2 cellular contexts compared by ENCODE assay signal in the genomic region with DNA sequence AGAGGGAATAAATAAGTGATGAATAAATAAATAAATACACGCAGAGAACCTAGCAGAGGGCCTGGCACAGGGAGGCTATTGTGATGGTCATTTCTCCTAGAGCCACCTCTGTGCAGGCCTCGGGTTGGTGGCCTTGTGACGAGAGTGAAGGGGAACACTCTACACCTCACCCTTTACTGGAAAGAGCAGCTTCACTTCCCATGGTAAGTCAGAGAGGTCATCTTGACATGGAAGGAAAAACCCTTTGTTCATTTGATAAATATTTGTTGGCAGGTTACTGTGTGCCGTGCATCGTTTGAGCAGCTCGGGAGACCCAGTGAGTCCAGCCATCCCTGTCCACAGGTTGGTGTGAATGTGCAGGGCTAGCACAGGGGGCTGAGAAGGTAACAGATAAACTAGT.
TF ChIP-seq lines count a peak whose summit lies in the region.

No MANE protein-coding gene starts in this region.

TF ChIP-seq in SK-N-SH, 30 proteins besides CTCF, POLR2A, EP300 and RAD21:
- TF ChIP-seq JUND (IDR thresholded peaks at IDR 0.05) (no peak), TCF12 (IDR thresholded peaks at IDR 0.05) (no peak), RCOR1 (IDR thresholded peaks at IDR 0.05; ENCODE audit: low read length) (no peak), ELF1 (IDR thresholded peaks at IDR 0.05) (no peak), SIN3A (IDR thresholded peaks at IDR 0.05; ENCODE audit: borderline replicate concordance, low read depth, low read length) (no peak), RXRA (IDR thresholded peaks at IDR 0.05; ENCODE audit: borderline replicate concordance, low read depth) (no peak), POLR2AphosphoS5 (IDR thresholded peaks at IDR 0.05; ENCODE audit: low read depth, low read length) (no peak), FOXJ3 (CRISPR knock-in tag; IDR thresholded peaks at IDR 0.05) (no peak), MEF2A (IDR thresholded peaks at IDR 0.05; ENCODE audit: borderline replicate concordance, low read depth) (no peak), SMC3 (IDR thresholded peaks at IDR 0.05; ENCODE audit: low read depth, low read length) (no peak), TAF1 (IDR thresholded peaks at IDR 0.05; ENCODE audit: borderline replicate concordance, low read depth, low read length) (no peak), TEAD4 (IDR thresholded peaks at IDR 0.05; ENCODE audit: borderline replicate concordance, insufficient read depth) (no peak), CHD2 (IDR thresholded peaks at IDR 0.05; ENCODE audit: low read length, partially characterized antibody) (no peak), MXI1 (IDR thresholded peaks at IDR 0.05; ENCODE audit: low read depth, low read length) (no peak), RFX5 (IDR thresholded peaks at IDR 0.05; ENCODE audit: low read length) (no peak), EZH2phosphoT487 (IDR thresholded peaks at IDR 0.05; ENCODE audit: borderline replicate concordance, low read depth) (no peak)
- TF ChIP-seq, protein P1, sequence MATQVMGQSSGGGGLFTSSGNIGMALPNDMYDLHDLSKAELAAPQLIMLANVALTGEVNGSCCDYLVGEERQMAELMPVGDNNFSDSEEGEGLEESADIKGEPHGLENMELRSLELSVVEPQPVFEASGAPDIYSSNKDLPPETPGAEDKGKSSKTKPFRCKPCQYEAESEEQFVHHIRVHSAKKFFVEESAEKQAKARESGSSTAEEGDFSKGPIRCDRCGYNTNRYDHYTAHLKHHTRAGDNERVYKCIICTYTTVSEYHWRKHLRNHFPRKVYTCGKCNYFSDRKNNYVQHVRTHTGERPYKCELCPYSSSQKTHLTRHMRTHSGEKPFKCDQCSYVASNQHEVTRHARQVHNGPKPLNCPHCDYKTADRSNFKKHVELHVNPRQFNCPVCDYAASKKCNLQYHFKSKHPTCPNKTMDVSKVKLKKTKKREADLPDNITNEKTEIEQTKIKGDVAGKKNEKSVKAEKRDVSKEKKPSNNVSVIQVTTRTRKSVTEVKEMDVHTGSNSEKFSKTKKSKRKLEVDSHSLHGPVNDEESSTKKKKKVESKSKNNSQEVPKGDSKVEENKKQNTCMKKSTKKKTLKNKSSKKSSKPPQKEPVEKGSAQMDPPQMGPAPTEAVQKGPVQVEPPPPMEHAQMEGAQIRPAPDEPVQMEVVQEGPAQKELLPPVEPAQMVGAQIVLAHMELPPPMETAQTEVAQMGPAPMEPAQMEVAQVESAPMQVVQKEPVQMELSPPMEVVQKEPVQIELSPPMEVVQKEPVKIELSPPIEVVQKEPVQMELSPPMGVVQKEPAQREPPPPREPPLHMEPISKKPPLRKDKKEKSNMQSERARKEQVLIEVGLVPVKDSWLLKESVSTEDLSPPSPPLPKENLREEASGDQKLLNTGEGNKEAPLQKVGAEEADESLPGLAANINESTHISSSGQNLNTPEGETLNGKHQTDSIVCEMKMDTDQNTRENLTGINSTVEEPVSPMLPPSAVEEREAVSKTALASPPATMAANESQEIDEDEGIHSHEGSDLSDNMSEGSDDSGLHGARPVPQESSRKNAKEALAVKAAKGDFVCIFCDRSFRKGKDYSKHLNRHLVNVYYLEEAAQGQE (IDR thresholded peaks at IDR 0.05; ENCODE audit: low read depth, low read length) = no peak
- TF ChIP-seq, protein P2, sequence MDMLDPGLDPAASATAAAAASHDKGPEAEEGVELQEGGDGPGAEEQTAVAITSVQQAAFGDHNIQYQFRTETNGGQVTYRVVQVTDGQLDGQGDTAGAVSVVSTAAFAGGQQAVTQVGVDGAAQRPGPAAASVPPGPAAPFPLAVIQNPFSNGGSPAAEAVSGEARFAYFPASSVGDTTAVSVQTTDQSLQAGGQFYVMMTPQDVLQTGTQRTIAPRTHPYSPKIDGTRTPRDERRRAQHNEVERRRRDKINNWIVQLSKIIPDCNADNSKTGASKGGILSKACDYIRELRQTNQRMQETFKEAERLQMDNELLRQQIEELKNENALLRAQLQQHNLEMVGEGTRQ (IDR thresholded peaks at IDR 0.05; ENCODE audit: borderline replicate concordance, low read depth, low read length) = no peak
- TF ChIP-seq, protein P3, sequence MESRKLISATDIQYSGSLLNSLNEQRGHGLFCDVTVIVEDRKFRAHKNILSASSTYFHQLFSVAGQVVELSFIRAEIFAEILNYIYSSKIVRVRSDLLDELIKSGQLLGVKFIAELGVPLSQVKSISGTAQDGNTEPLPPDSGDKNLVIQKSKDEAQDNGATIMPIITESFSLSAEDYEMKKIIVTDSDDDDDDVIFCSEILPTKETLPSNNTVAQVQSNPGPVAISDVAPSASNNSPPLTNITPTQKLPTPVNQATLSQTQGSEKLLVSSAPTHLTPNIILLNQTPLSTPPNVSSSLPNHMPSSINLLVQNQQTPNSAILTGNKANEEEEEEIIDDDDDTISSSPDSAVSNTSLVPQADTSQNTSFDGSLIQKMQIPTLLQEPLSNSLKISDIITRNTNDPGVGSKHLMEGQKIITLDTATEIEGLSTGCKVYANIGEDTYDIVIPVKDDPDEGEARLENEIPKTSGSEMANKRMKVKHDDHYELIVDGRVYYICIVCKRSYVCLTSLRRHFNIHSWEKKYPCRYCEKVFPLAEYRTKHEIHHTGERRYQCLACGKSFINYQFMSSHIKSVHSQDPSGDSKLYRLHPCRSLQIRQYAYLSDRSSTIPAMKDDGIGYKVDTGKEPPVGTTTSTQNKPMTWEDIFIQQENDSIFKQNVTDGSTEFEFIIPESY (IDR thresholded peaks at IDR 0.05; ENCODE audit: borderline replicate concordance, low read depth) = no peak
- TF ChIP-seq, protein P4, sequence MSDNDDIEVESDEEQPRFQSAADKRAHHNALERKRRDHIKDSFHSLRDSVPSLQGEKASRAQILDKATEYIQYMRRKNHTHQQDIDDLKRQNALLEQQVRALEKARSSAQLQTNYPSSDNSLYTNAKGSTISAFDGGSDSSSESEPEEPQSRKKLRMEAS (IDR thresholded peaks at IDR 0.05; ENCODE audit: low read depth) = no peak

TF ChIP-seq in SK-N-SH treated with all-trans-retinoic acid at 6 μM for 48 hours, 23 proteins besides CTCF, POLR2A, EP300 and RAD21:
- no peak for TF ChIP-seq SNAI2 (CRISPR knock-in tag; IDR thresholded peaks at IDR 0.05)
- no peak for TF ChIP-seq ZC3H10 (CRISPR knock-in tag; IDR thresholded peaks at IDR 0.05)
- no peak for TF ChIP-seq PPARA (CRISPR knock-in tag; IDR thresholded peaks at IDR 0.05; ENCODE audit: borderline replicate concordance)
